Comparison of ENCODE assay signal across 2 cellular contexts in genomic region chr1:23787701-23788100, GRCh38.
TF ChIP-seq lines count a peak whose summit lies in the region.

No MANE protein-coding gene starts in this region.

TF ChIP-seq in HCT116, 20 proteins besides CTCF, POLR2A, EP300 and RAD21:
- TF ChIP-seq FOSL1 (IDR thresholded peaks at IDR 0.05; ENCODE audit: low read depth) (no peak), ZBTB33 (IDR thresholded peaks at IDR 0.05; ENCODE audit: extremely low read depth, insufficient replicate concordance, low read length) (no peak), SP1 (IDR thresholded peaks at IDR 0.05; ENCODE audit: low read depth) (no peak), EGR1 (IDR thresholded peaks at IDR 0.05; ENCODE audit: low read depth) (no peak), REST (IDR thresholded peaks at IDR 0.05; ENCODE audit: low read depth) (no peak), TCF7L2 (IDR thresholded peaks at IDR 0.05; ENCODE audit: borderline replicate concordance, extremely low read depth, insufficient read depth, insufficient read length) (no peak), EZH2 (IDR thresholded peaks at IDR 0.05) (no peak), ELF1 (IDR thresholded peaks at IDR 0.05; ENCODE audit: borderline replicate concordance, low read depth) (no peak), JUND (IDR thresholded peaks at IDR 0.05) (no peak), SRF (IDR thresholded peaks at IDR 0.05; ENCODE audit: low read depth) (no peak), YY1 (IDR thresholded peaks at IDR 0.05; ENCODE audit: extremely low read depth, insufficient replicate concordance, low read depth, low read length) (no peak), ATF3 (IDR thresholded peaks at IDR 0.05) (no peak)
TF ChIP-seq in HCT116: peak in this region for 0.

TF ChIP-seq in GM12878, 131 proteins besides CTCF, POLR2A, EP300 and RAD21:
- TF ChIP-seq STAT3 (IDR thresholded peaks at IDR 0.05; ENCODE audit: low read depth, low read length) = no peak
- no peak for TF ChIP-seq SREBF2 (IDR thresholded peaks at IDR 0.05; ENCODE audit: low read length)
- TF ChIP-seq RFX5 (IDR thresholded peaks at IDR 0.05; ENCODE audit: low read depth, low read length) = no peak
- no peak for TF ChIP-seq ATF3 (IDR thresholded peaks at IDR 0.05; ENCODE audit: borderline replicate concordance, extremely low read depth, low read depth, low read length)
- TF ChIP-seq ZNF217 (IDR thresholded peaks at IDR 0.05) = no peak
- no peak for TF ChIP-seq E4F1 (IDR thresholded peaks at IDR 0.05; ENCODE audit: borderline replicate concordance, partially characterized antibody)
- no peak for TF ChIP-seq PBX3 (IDR thresholded peaks at IDR 0.05; ENCODE audit: insufficient replicate concordance, low read depth, low read length)
- no peak for TF ChIP-seq BCL11A (IDR thresholded peaks at IDR 0.05; ENCODE audit: low read depth, low read length)
- no peak for TF ChIP-seq BRCA1 (IDR thresholded peaks at IDR 0.05; ENCODE audit: low read depth, low read length)
- no peak for TF ChIP-seq ELK1 (IDR thresholded peaks at IDR 0.05; ENCODE audit: low read depth, low read length)
- no peak for TF ChIP-seq NFXL1 (IDR thresholded peaks at IDR 0.05; ENCODE audit: borderline replicate concordance)
- TF ChIP-seq BACH1 (IDR thresholded peaks at IDR 0.05; ENCODE audit: borderline replicate concordance) = no peak
